ENCODE assay signal across 26 cellular contexts in the genomic region with DNA sequence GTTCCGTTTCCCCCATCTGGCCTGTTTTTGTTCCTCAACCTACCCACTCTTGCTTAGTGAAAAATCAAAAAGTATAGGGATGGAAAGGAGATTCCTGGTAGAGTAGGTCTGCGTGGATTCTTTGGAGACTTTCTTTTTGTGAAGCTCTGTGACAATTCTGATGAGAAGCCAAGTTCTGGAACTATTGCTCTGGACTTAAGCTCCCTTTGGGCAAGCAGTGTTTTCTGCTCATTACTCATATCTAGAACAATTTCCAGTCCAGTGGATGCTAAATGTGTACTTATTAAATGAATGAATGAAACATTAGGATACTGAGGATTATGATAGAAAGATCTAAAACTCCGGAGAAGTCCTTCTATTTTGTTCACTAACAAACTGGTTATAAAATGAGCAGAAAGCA.
"Had no signal": no experiment of that assay in that cellular context is flagged by ENCODE, and none has a peak within 500 bp of the region (broad histone marks: within the 10 kb centered on the region; RNA-seq: fewer than 3 reads in every experiment).

No MANE protein-coding gene starts in this region.

- H3K4me3 ChIP-seq: cardiac muscle cell, left lung, lung, neural progenitor cell, sigmoid colon, spleen, thoracic aorta, upper lobe of left lung had no signal

- H3K36me3 Mint-ChIP-seq: activated naive CD8-positive, alpha-beta T cell treated with anti-CD3 and anti-CD28 coated beads, Interleukin-2, amount 10 ng/mL, durations not matched to agents 7 days and 5 days; immature natural killer cell; naive thymus-derived CD8-positive, alpha-beta T cell; neural progenitor cell; WTC11 had no signal

- H3K4me1 Mint-ChIP-seq: activated naive CD8-positive, alpha-beta T cell treated with anti-CD3 and anti-CD28 coated beads, Interleukin-2, amount 10 ng/mL, durations not matched to agents 7 days and 5 days; immature natural killer cell; naive thymus-derived CD8-positive, alpha-beta T cell had no signal

- H3K4me3 Mint-ChIP-seq: activated naive CD4-positive, alpha-beta T cell treated with anti-CD3 and anti-CD28 coated beads for 36 hours; activated naive CD8-positive, alpha-beta T cell treated with anti-CD3 and anti-CD28 coated beads, Interleukin-2, amount 10 ng/mL, durations not matched to agents 7 days and 5 days; immature natural killer cell; naive thymus-derived CD8-positive, alpha-beta T cell; neural progenitor cell had no signal

- DNase-seq: activated CD4-positive, alpha-beta T cell treated with anti-CD3 and anti-CD28 coated beads for 4 hours; activated CD4-positive, alpha-beta T cell treated with anti-CD3 and anti-CD28 coated beads, Interleukin-2, amount 50 U/mL, for 48 hours; activated CD8-positive, alpha-beta memory T cell treated with anti-CD3 and anti-CD28 coated beads, Interleukin-2, amount 50 U/mL, for 48 hours; activated naive CD4-positive, alpha-beta T cell treated with anti-CD3 and anti-CD28 coated beads for 36 hours; activated naive CD8-positive, alpha-beta T cell treated with anti-CD3 and anti-CD28 coated beads, Interleukin-2, amount 10 ng/mL, durations not matched to agents 7 days and 5 days; activated T-cell treated with anti-CD3 and anti-CD28 coated beads, Interleukin-2, amount 50 U/mL, for 48 hours; amygdala; cortex of kidney; foreskin keratinocyte; immature natural killer cell; kidney glomerular epithelial cell; left lung; naive thymus-derived CD8-positive, alpha-beta T cell; retina; sigmoid colon; spleen; stimulated activated CD4-positive, alpha-beta T cell treated with anti-CD3 and anti-CD28 coated beads, Interleukin-4, amount 100 ng/mL, for 1 hour; stimulated activated naive CD4-positive, alpha-beta T cell; T-helper 9 cell; upper lobe of left lung had no signal

- H3K9me3 Mint-ChIP-seq: activated naive CD4-positive, alpha-beta T cell treated with anti-CD3 and anti-CD28 coated beads for 36 hours; activated naive CD8-positive, alpha-beta T cell treated with anti-CD3 and anti-CD28 coated beads, Interleukin-2, amount 10 ng/mL, durations not matched to agents 7 days and 5 days; naive thymus-derived CD8-positive, alpha-beta T cell had no signal

- H3K27me3 Mint-ChIP-seq: progenitor cell of endocrine pancreas had no signal

- H3K9me3 ChIP-seq: left lung, sigmoid colon, spleen, thoracic aorta, upper lobe of left lung had no signal

- H3K36me3 ChIP-seq: cardiac muscle cell, left lung, neural progenitor cell, sigmoid colon, spleen, thoracic aorta, upper lobe of left lung had no signal

- H3K4me1 ChIP-seq: foreskin keratinocyte, left lung, spleen, upper lobe of left lung had no signal

- ATAC-seq: foreskin keratinocyte; left lung; naive thymus-derived CD8-positive, alpha-beta T cell had no signal

- H3K27ac Mint-ChIP-seq: activated naive CD4-positive, alpha-beta T cell treated with anti-CD3 and anti-CD28 coated beads for 36 hours; activated naive CD8-positive, alpha-beta T cell treated with anti-CD3 and anti-CD28 coated beads, Interleukin-2, amount 10 ng/mL, durations not matched to agents 7 days and 5 days; immature natural killer cell; naive thymus-derived CD8-positive, alpha-beta T cell; progenitor cell of endocrine pancreas had no signal

- H3K27me3 ChIP-seq: cardiac muscle cell, foreskin keratinocyte, left lung, neural progenitor cell, sigmoid colon, upper lobe of left lung had no signal

- H3K9ac ChIP-seq: neural progenitor cell had no signal
